In genomic region chr5:138339464-138339863, GRCh38 we compare ENCODE assay signal across 8 cellular contexts.
DNase-seq lines count a peak whose midpoint lies in the region; ATAC-seq and TF ChIP-seq lines count a peak whose summit lies in the region.

No MANE protein-coding gene starts in this region.

- peaks cover 35% of the 10 kb centered on the region for H3K4me1 Mint-ChIP-seq in stimulated activated naive CD8-positive, alpha-beta T cell treated with anti-CD3 and anti-CD28 coated beads, Interleukin-15, Interleukin-2, amounts not matched to agents 100 ng/mL and 50 ng/mL, for 24 hours (ENCODE audit: low read depth)

- peak overlapping the region; percentile 85 for H3K27ac Mint-ChIP-seq in stimulated activated naive CD8-positive, alpha-beta T cell treated with anti-CD3 and anti-CD28 coated beads, Interleukin-15, Interleukin-2, amounts not matched to agents 100 ng/mL and 50 ng/mL, for 24 hours

- no peak for DNase-seq in stimulated activated naive CD8-positive, alpha-beta T cell treated with anti-CD3 and anti-CD28 coated beads, Interleukin-15, Interleukin-2, amounts not matched to agents 100 U/mL and 50 U/mL, for 24 hours
- DNase-seq in astrocyte of the spinal cord (ENCODE audit: low read depth, low spot score) = no peak
- peak; percentile 31 for DNase-seq in medulla oblongata (ENCODE audit: extremely low spot score)
- no peak for DNase-seq in GF-D8 (lab: John Stamatoyannopoulos, UW)
- DNase-seq in inferior parietal cortex (ENCODE audit: extremely low spot score) = no peak

- H3K4me3 Mint-ChIP-seq in stimulated activated naive CD8-positive, alpha-beta T cell treated with anti-CD3 and anti-CD28 coated beads, Interleukin-15, Interleukin-2, amounts not matched to agents 100 ng/mL and 50 ng/mL, for 24 hours = peak overlapping the region; percentile 85

- peaks cover 24% of the 10 kb centered on the region for H3K36me3 Mint-ChIP-seq in stimulated activated naive CD8-positive, alpha-beta T cell treated with anti-CD3 and anti-CD28 coated beads, Interleukin-15, Interleukin-2, amounts not matched to agents 100 ng/mL and 50 ng/mL, for 24 hours (ENCODE audit: low read depth)

- H3K27me3 Mint-ChIP-seq in stimulated activated naive CD8-positive, alpha-beta T cell treated with anti-CD3 and anti-CD28 coated beads, Interleukin-15, Interleukin-2, amounts not matched to agents 100 ng/mL and 50 ng/mL, for 24 hours = no peaks in the 10 kb centered on the region

- H3K9me3 Mint-ChIP-seq in stimulated activated naive CD8-positive, alpha-beta T cell treated with anti-CD3 and anti-CD28 coated beads, Interleukin-15, Interleukin-2, amounts not matched to agents 100 ng/mL and 50 ng/mL, for 24 hours = no peaks in the 10 kb centered on the region

- peak overlapping the region; percentile 68 for H3K4me3 ChIP-seq in astrocyte of the spinal cord (ENCODE audit: low read depth, low read length)

- no peak for TF ChIP-seq CTCF in astrocyte of the spinal cord (IDR thresholded peaks at IDR 0.05; ENCODE audit: low read depth, low read length)

- ATAC-seq in stimulated activated naive CD8-positive, alpha-beta T cell treated with anti-CD3 and anti-CD28 coated beads, Interleukin-15, Interleukin-2, amounts not matched to agents 100 U/mL and 50 U/mL, for 24 hours = no peak
- no peak for ATAC-seq in GM21786 (IDR thresholded peaks at IDR 0.05; ENCODE audit: unreplicated experiment)
- no peak for ATAC-seq in activated CD4-positive, CD25-positive, alpha-beta regulatory T cell treated with anti-CD3 and anti-CD28 coated beads, Interleukin-2, amount 50 U/mL, for 24 hours

- in situ Hi-C loops in astrocyte of the spinal cord (cut with HindIII; ENCODE audit: low sequenced_read_pairs) = no loop called here
